Comparison of ENCODE assay signal across 14 cellular contexts in genomic region chr7:28623105-28623730, GRCh38.
A peak's percentile ranks its signal among the peaks of the same experiment; 100 is the strongest.
DNase-seq lines count a peak whose midpoint lies in the region; ATAC-seq and TF ChIP-seq lines count a peak whose summit lies in the region.
"Had no signal": no experiment of that assay in that cellular context is flagged by ENCODE, and none has a peak within 500 bp of the region (broad histone marks: within the 10 kb centered on the region; RNA-seq: fewer than 3 reads in every experiment).

No MANE protein-coding gene starts in this region.

- no peak for TF ChIP-seq CTCF in GM20000 (IDR thresholded peaks at IDR 0.05; ENCODE audit: extremely low read depth, missing control alignments)
- no peak for TF ChIP-seq CTCF in foreskin fibroblast (IDR thresholded peaks at IDR 0.05; ENCODE audit: low read depth, low read length)

- no peaks in the 10 kb centered on the region for H3K36me3 Mint-ChIP-seq in T-helper 2 cell treated with Interferon-gamma antibody and Interleukin-4, amounts not matched to agents 5 μg/mL and 100 μg/mL, for 36 hours (ENCODE audit: low read depth)
- H3K36me3 Mint-ChIP-seq in activated T-helper 1 cell treated with anti-CD3 and anti-CD28 coated beads, Interleukin-12 subunit alpha, Interleukin-12 subunit beta, Interleukin-2, Interleukin-4 antibody, amounts not matched to agents 30 ng/mL and 10 ng/mL and 1 ng/mL, durations not matched to agents 14 hours and 24 hours and 36 hours (ENCODE audit: low read depth) = no peaks in the 10 kb centered on the region

- peak; percentile 21 for DNase-seq in GM20000 (ENCODE audit: low spot score)
- peak; percentile 25 for DNase-seq in RPMI7951 (ENCODE audit: low read depth)
- DNase-seq in foreskin fibroblast = peak; percentile 46 to 72
- peak; percentile 12 for DNase-seq in smooth muscle cell of the brain vasculature (ENCODE audit: low read depth, low spot score)
- no peak for DNase-seq in T-helper 2 cell treated with Interferon-gamma antibody and Interleukin-4, amounts not matched to agents 5 μg/mL and 100 μg/mL, for 36 hours (ENCODE audit: low spot score)
- DNase-seq in activated T-helper 1 cell treated with anti-CD3 and anti-CD28 coated beads, Interleukin-12 subunit alpha, Interleukin-12 subunit beta, Interleukin-2, Interleukin-4 antibody, amounts not matched to agents 30 ng/mL and 10 ng/mL and 1 ng/mL, durations not matched to agents 14 hours and 24 hours and 36 hours (ENCODE audit: low spot score) = no peak
- DNase-seq: DMS79 treated with DMSO at 0.1 percent for 48 hours; islet precursor cell; NCI-H1930; stimulated activated CD4-positive, alpha-beta T cell treated with anti-CD3 and anti-CD28 coated beads, Interleukin-1b, Interleukin-23, amount 100 ng/mL, for 48 hours; stimulated activated naive CD4-positive, alpha-beta T cell treated with Interleukin-2 at 50 U/mL for 16 hours had no signal

- peaks cover 3% of the 10 kb centered on the region for H3K27me3 Mint-ChIP-seq in T-helper 2 cell treated with Interferon-gamma antibody and Interleukin-4, amounts not matched to agents 5 μg/mL and 100 μg/mL, for 36 hours (ENCODE audit: low read depth)
- H3K27me3 Mint-ChIP-seq in activated T-helper 1 cell treated with anti-CD3 and anti-CD28 coated beads, Interleukin-12 subunit alpha, Interleukin-12 subunit beta, Interleukin-2, Interleukin-4 antibody, amounts not matched to agents 30 ng/mL and 10 ng/mL and 1 ng/mL, durations not matched to agents 14 hours and 24 hours and 36 hours (ENCODE audit: insufficient read depth) = no peaks in the 10 kb centered on the region

- H3K4me1 Mint-ChIP-seq in T-helper 2 cell treated with Interferon-gamma antibody and Interleukin-4, amounts not matched to agents 5 μg/mL and 100 μg/mL, for 36 hours (ENCODE audit: low read depth) = no peaks in the 10 kb centered on the region
- H3K4me1 Mint-ChIP-seq in activated T-helper 1 cell treated with anti-CD3 and anti-CD28 coated beads, Interleukin-12 subunit alpha, Interleukin-12 subunit beta, Interleukin-2, Interleukin-4 antibody, amounts not matched to agents 30 ng/mL and 10 ng/mL and 1 ng/mL, durations not matched to agents 14 hours and 24 hours and 36 hours (ENCODE audit: low read depth) = no peaks in the 10 kb centered on the region

- no peaks in the 10 kb centered on the region for H3K9me3 Mint-ChIP-seq in T-helper 2 cell treated with Interferon-gamma antibody and Interleukin-4, amounts not matched to agents 5 μg/mL and 100 μg/mL, for 36 hours
- H3K9me3 Mint-ChIP-seq in activated T-helper 1 cell treated with anti-CD3 and anti-CD28 coated beads, Interleukin-12 subunit alpha, Interleukin-12 subunit beta, Interleukin-2, Interleukin-4 antibody, amounts not matched to agents 30 ng/mL and 10 ng/mL and 1 ng/mL, durations not matched to agents 14 hours and 24 hours and 36 hours = no peaks in the 10 kb centered on the region
- H3K9me3 Mint-ChIP-seq: GM23338 had no signal

- no peak for ATAC-seq in GM21390 (IDR thresholded peaks at IDR 0.05; ENCODE audit: unreplicated experiment)
- ATAC-seq: HepG2 had no signal

- intact Hi-C loops in activated T-helper 1 cell treated with anti-CD3 and anti-CD28 coated beads, Interleukin-12 subunit alpha, Interleukin-12 subunit beta, Interleukin-2, Interleukin-4 antibody, amounts not matched to agents 30 ng/mL and 10 ng/mL and 1 ng/mL, durations not matched to agents 14 hours and 24 hours and 36 hours (cut with micrococcal nuclease) = no loop called here

- no peak overlapping the region for H3K4me3 ChIP-seq in foreskin fibroblast (ENCODE audit: low read depth in 1 of 2, low read length in 2 of 2)
- H3K4me3 ChIP-seq: GM23338 had no signal

- H3K27ac Mint-ChIP-seq in T-helper 2 cell treated with Interferon-gamma antibody and Interleukin-4, amounts not matched to agents 5 μg/mL and 100 μg/mL, for 36 hours = no peak overlapping the region
- H3K27ac Mint-ChIP-seq in activated T-helper 1 cell treated with anti-CD3 and anti-CD28 coated beads, Interleukin-12 subunit alpha, Interleukin-12 subunit beta, Interleukin-2, Interleukin-4 antibody, amounts not matched to agents 30 ng/mL and 10 ng/mL and 1 ng/mL, durations not matched to agents 14 hours and 24 hours and 36 hours = no peak overlapping the region
- H3K27ac Mint-ChIP-seq: GM23338 had no signal

- no peak overlapping the region for H3K4me3 Mint-ChIP-seq in T-helper 2 cell treated with Interferon-gamma antibody and Interleukin-4, amounts not matched to agents 5 μg/mL and 100 μg/mL, for 36 hours
- H3K4me3 Mint-ChIP-seq in activated T-helper 1 cell treated with anti-CD3 and anti-CD28 coated beads, Interleukin-12 subunit alpha, Interleukin-12 subunit beta, Interleukin-2, Interleukin-4 antibody, amounts not matched to agents 30 ng/mL and 10 ng/mL and 1 ng/mL, durations not matched to agents 14 hours and 24 hours and 36 hours = no peak overlapping the region
- H3K4me3 Mint-ChIP-seq: GM23338 had no signal

Comparison
In these comparisons a context has a peak if more than half of its experiments do, and no peak if none do; other contexts are left out.
1. DNase-seq: peak in GM20000 (single experiment), RPMI7951 (single experiment), foreskin fibroblast (2 of 2) and smooth muscle cell of the brain vasculature (single experiment); none in T-helper 2 cell treated with Interferon-gamma antibody and Interleukin-4, amounts not matched to agents 5 μg/mL and 100 μg/mL, for 36 hours (single experiment) and activated T-helper 1 cell treated with anti-CD3 and anti-CD28 coated beads, Interleukin-12 subunit alpha, Interleukin-12 subunit beta, Interleukin-2, Interleukin-4 antibody, amounts not matched to agents 30 ng/mL and 10 ng/mL and 1 ng/mL, durations not matched to agents 14 hours and 24 hours and 36 hours (single experiment).